8 cellular contexts compared by ENCODE assay signal in the genomic region with DNA sequence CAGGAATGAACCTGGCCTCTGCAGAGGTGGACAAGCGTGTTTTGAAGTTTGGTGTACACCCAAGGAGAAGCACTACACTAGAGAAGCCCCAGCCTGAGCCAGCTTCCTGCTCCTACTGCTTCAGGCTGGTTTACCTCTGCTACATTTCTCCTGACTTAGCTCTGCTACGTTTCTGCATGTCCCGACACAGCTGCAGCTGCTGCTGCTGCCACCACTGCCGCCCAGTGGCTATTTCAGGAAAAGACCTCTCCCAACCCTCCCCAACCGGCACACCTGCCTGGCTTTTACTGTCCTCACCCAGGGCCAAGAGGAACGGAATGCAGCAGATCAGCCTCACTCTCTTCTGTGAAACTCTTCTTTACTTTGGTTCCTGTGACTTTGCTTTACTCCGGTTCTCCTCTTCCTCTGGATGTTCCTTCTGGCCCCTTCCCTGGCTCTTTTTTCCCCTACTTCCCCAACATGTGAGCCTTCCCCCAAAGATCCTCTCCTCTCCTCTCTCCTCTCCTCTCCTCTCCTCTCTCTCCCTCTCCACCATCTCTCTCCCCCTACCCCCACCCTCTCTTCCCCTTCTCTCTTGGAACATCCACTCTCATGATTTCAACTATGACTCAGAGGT. TPM values are rescaled to one million over a fixed set of nuclear protein-coding genes. Genes with fewer than 3 reads are reported as not detected.
DNase-seq lines count a peak whose midpoint lies in the region; ATAC-seq, FAIRE-seq and TF ChIP-seq lines count a peak whose summit lies in the region.

No MANE protein-coding gene starts in this region.

- H3K4me3 ChIP-seq in GM12865 (ENCODE audit: low read depth, low read length) (no peak overlapping the region), PC-9 (no peak overlapping the region), brain microvascular endothelial cell (ENCODE audit: low read depth, low read length) (no peak overlapping the region), HepG2 (replicated peaks in 1 of 3; ENCODE audit: insufficient read depth in 1 of 3, low read depth in 2 of 3, low read length in 3 of 3) (no peak overlapping the region)

- no peaks in the 10 kb centered on the region for H4K20me1 ChIP-seq in PC-9 (ENCODE audit: insufficient read depth)
- H4K20me1 ChIP-seq in HepG2 (ENCODE audit: insufficient read depth, low read length) = no peaks in the 10 kb centered on the region

- DNase-seq in GM12865 (ENCODE audit: low read depth) (peak; percentile 28), HTR-8/SVneo (ENCODE audit: insufficient read length, low spot score) (peak; percentile 64), PC-9 (peak; percentile 51 to 64), brain microvascular endothelial cell (peak; percentile 20), HepG2 (ENCODE audit: low spot score) (peak; percentile 23), urothelium cell line (ENCODE audit: low spot score) (peak; percentile 64)

- H3K27me3 ChIP-seq in PC-9 (ENCODE audit: insufficient read depth, low read depth) (no peaks in the 10 kb centered on the region), brain microvascular endothelial cell (replicated peaks) (no peaks in the 10 kb centered on the region), HepG2 (ENCODE audit: control insufficient read depth in 1 of 2, insufficient read depth in 2 of 2, low read length in 2 of 2) (no peaks in the 10 kb centered on the region)

- intact Hi-C loops in PC-9 (cut with micrococcal nuclease; ENCODE audit: unreplicated experiment) (loop anchor here (1.0 to 5.0 kb wide), 3 partner anchors 66 to 231 kb away; a partner anchor contains a TSS), HepG2 (cut with micrococcal nuclease; ENCODE audit: unreplicated experiment) (loop anchor here (1.0 kb wide), 1 partner anchor 66 kb away; no protein-coding TSS in a partner anchor)

- H3F3A ChIP-seq in PC-9 (ENCODE audit: insufficient read depth, low read depth) = no peaks in the 10 kb centered on the region

- TF ChIP-seq RAD21 in HepG2 (CRISPR knock-in tag; IDR thresholded peaks at IDR 0.05) = peak; percentile 52

- no peak overlapping the region for H3K9ac ChIP-seq in HepG2 (ENCODE audit: insufficient read depth, low read depth, low read length)

- H3K4me2 ChIP-seq in PC-9 = no peak overlapping the region
- H3K4me2 ChIP-seq in HepG2 (ENCODE audit: low read depth, low read length) = no peak overlapping the region

- TF ChIP-seq POLR2A in HepG2 (IDR thresholded peaks at IDR 0.05; ENCODE audit: insufficient read depth in 1 of 2, low read depth in 2 of 2, low read length in 2 of 2) = no peak

- CTCF ChIA-PET in PC-9 (lab: Charles Lee) (interaction anchor here (0.5 to 1.8 kb wide), 5 partner anchors 9 to 131 kb away, joined by 3 to 5 read pairs (median 3); a partner anchor contains a TSS), HepG2 (lab: Yijun Ruan, JAX; ENCODE audit: low intra/inter-chr PET ratio, low total read pairs) (interaction anchor here (2.7 kb wide), 1 partner anchor 66 kb away, joined by 17 read pairs; no protein-coding TSS in a partner anchor)

- FAIRE-seq in HTR-8/SVneo (lab: Jason Lieb, UNC) = peak; percentile 62
- FAIRE-seq in HepG2 (lab: Jason Lieb, UNC) = peak; percentile 26
- no peak for FAIRE-seq in urothelium cell line (lab: Jason Lieb, UNC)

- no peaks in the 10 kb centered on the region for H3K36me3 ChIP-seq in PC-9 (ENCODE audit: low read depth)
- H3K36me3 ChIP-seq in brain microvascular endothelial cell (replicated peaks) = no peaks in the 10 kb centered on the region
- H3K36me3 ChIP-seq in HepG2 (replicated peaks in 1 of 2; ENCODE audit: control insufficient read depth in 1 of 2, insufficient read depth in 2 of 2, low read length in 2 of 2) = no peaks in the 10 kb centered on the region

- ATAC-seq in HepG2 = peak; percentile 97
- ATAC-seq in HG03457 (IDR thresholded peaks at IDR 0.05; ENCODE audit: unreplicated experiment) = no peak

- in situ Hi-C loops in brain microvascular endothelial cell (cut with HindIII; ENCODE audit: low pct_ligation_motif_present, low sequenced_read_pairs) (no loop called here), HepG2 (cut with HindIII; ENCODE audit: extremely low pct_ligation_motif_present, low pct_unique_long_range_greater_than_20kb) (loop anchor here (10.0 kb wide), 1 partner anchor 58 kb away; no protein-coding TSS in a partner anchor)

- WGBS in HepG2 (ENCODE audit: low lambda C conversion rate) = 0% methylated on average over 4 of the region's 7 CpGs

- BruUV-seq in PC-9 (replicated peaks; lab: Mats Ljungman, UMichigan) (no TSS peak), HepG2 (replicated peaks; lab: Mats Ljungman, UMichigan) (no TSS peak)

- no peak overlapping the region for H3K27ac ChIP-seq in 22Rv1
- H3K27ac ChIP-seq in PC-9 = no peak overlapping the region
- H3K27ac ChIP-seq in brain microvascular endothelial cell = no peak overlapping the region
- H3K27ac ChIP-seq in HepG2 (ENCODE audit: extremely low read length, insufficient read depth, low read length) = no peak overlapping the region

- H2AFZ ChIP-seq in PC-9 (no peak overlapping the region), HepG2 (ENCODE audit: low read length) (no peak overlapping the region)

- POLR2A ChIA-PET in PC-9 (lab: Charles Lee; ENCODE audit: unreplicated experiment) (no interaction called here), HepG2 (lab: Yijun Ruan, JAX) (no interaction called here)

- H3K9me2 ChIP-seq in PC-9 (ENCODE audit: insufficient read depth) = no peaks in the 10 kb centered on the region

- no peak for TF ChIP-seq EP300 in HepG2 (IDR thresholded peaks at IDR 0.05; ENCODE audit: low read depth in 2 of 2, low read length in 2 of 2)
- no peak for TF ChIP-seq EP300 in HepG2 (CRISPR knock-in tag; IDR thresholded peaks at IDR 0.05; ENCODE audit: borderline replicate concordance)

- TF ChIP-seq CTCF in 22Rv1 (IDR thresholded peaks at IDR 0.05) (peak; percentile 79), GM12865 (IDR thresholded peaks at IDR 0.05; ENCODE audit: insufficient read depth, low read depth, low read length, missing control alignments) (peak; percentile 44), PC-9 (conservative IDR thresholded peaks at IDR 0.05) (peak; percentile 72), brain microvascular endothelial cell (IDR thresholded peaks at IDR 0.05; ENCODE audit: low read depth, low read length, missing control alignments) (peak; percentile 75), HepG2 (CRISPR knock-in tag; IDR thresholded peaks at IDR 0.05) (peak; percentile 80)

- H3K79me2 ChIP-seq in PC-9 (ENCODE audit: low read depth) = no peaks in the 10 kb centered on the region
- no peaks in the 10 kb centered on the region for H3K79me2 ChIP-seq in HepG2 (ENCODE audit: insufficient read depth, low read length)

- no peaks in the 10 kb centered on the region for H3K9me3 ChIP-seq in PC-9 (ENCODE audit: insufficient read depth, low read depth)
- no peaks in the 10 kb centered on the region for H3K9me3 ChIP-seq in HepG2 (ENCODE audit: low read length)

- H3K4me1 ChIP-seq in PC-9 (replicated peaks; ENCODE audit: insufficient read depth) = no peaks in the 10 kb centered on the region
- H3K4me1 ChIP-seq in HepG2 (ENCODE audit: insufficient read depth, low read length) = no peaks in the 10 kb centered on the region

RNA-seq across cellular contexts. Expression of a gene that starts 3.1 kb away (rescaled TPM):
- total RNA-seq in PC-9 (2021) (0.50 and 0.65 TPM in 2 replicates), HepG2 (2016; rRNA removed; fragmentation: Illumina TruSeq; extraction: Trizol) (0.07 TPM in 1 of 2 replicates, not detected in the other)
- not detected in 2 replicates for total RNA-seq in HepG2 (2016; cell fraction: cytosol; rRNA removed; fragmentation: Illumina TruSeq; extraction: Trizol; ENCODE audit: low read depth)
- total RNA-seq in HepG2 (2016; cell fraction: insoluble cytoplasmic fraction; rRNA removed; fragmentation: Illumina TruSeq; extraction: Trizol) = not detected in 2 replicates
- total RNA-seq in HepG2 (2016; cell fraction: membrane; rRNA removed; fragmentation: Illumina TruSeq; extraction: Trizol) = not detected in 2 replicates
- 0.25 TPM in 1 of 2 replicates, not detected in the other for total RNA-seq in HepG2 (2016; cell fraction: nucleus; rRNA removed; fragmentation: Illumina TruSeq; extraction: Trizol)
- polyA plus RNA-seq in HepG2 (2011; rRNA removed) = 0.49 and 0.67 TPM in 2 replicates
- 0.25 and 0.27 TPM in 2 replicates for polyA plus RNA-seq in HepG2 (2011; cell fraction: cytosol; rRNA removed)
- polyA plus RNA-seq in HepG2 (2011; cell fraction: nucleus; rRNA removed) = 1.9 TPM in 2 replicates
- 0.13 and 0.16 TPM in 2 replicates for polyA plus RNA-seq in HepG2 (2012)
- polyA plus RNA-seq in HepG2 (2016; cell fraction: cytosol; fragmentation: Illumina TruSeq; extraction: Trizol; ENCODE audit: low read depth) = not detected in 2 replicates
- polyA plus RNA-seq in HepG2 (2016; cell fraction: insoluble cytoplasmic fraction; fragmentation: Illumina TruSeq; extraction: Trizol; ENCODE audit: low read depth) = not detected in 2 replicates
- not detected in 2 replicates for polyA plus RNA-seq in HepG2 (2016; cell fraction: membrane; fragmentation: Illumina TruSeq; extraction: Trizol; ENCODE audit: low read depth)
- not detected in 2 replicates for polyA plus RNA-seq in HepG2 (2016; cell fraction: nucleus; fragmentation: Illumina TruSeq; extraction: Trizol; ENCODE audit: insufficient read depth, low read depth)
- 0.56 and 1.3 TPM in 2 replicates for polyA minus RNA-seq in HepG2 (2011; rRNA and poly(A)+ RNA removed; ENCODE audit: low replicate concordance)
- polyA minus RNA-seq in HepG2 (2011; cell fraction: cytosol; rRNA and poly(A)+ RNA removed) = 0.35 and 0.40 TPM in 2 replicates
- polyA minus RNA-seq in HepG2 (2011; cell fraction: nucleus; rRNA and poly(A)+ RNA removed) = 0.62 and 1.3 TPM in 2 replicates

RNA-seq across cellular contexts. Expression of a gene that starts 5.1 kb away (rescaled TPM):
- not detected in 2 replicates for total RNA-seq in PC-9 (2021)
- not detected in 2 replicates for total RNA-seq in HepG2 (2016; rRNA removed; fragmentation: Illumina TruSeq; extraction: Trizol)
- total RNA-seq in HepG2 (2016; cell fraction: cytosol; rRNA removed; fragmentation: Illumina TruSeq; extraction: Trizol; ENCODE audit: low read depth) = not detected in 2 replicates
- total RNA-seq in HepG2 (2016; cell fraction: insoluble cytoplasmic fraction; rRNA removed; fragmentation: Illumina TruSeq; extraction: Trizol) = not detected in 2 replicates
- total RNA-seq in HepG2 (2016; cell fraction: membrane; rRNA removed; fragmentation: Illumina TruSeq; extraction: Trizol) = not detected in 2 replicates
- total RNA-seq in HepG2 (2016; cell fraction: nucleus; rRNA removed; fragmentation: Illumina TruSeq; extraction: Trizol) = not detected in 2 replicates
- not detected in 2 replicates for polyA plus RNA-seq in HepG2 (2011; rRNA removed)
- polyA plus RNA-seq in HepG2 (2011; cell fraction: cytosol; rRNA removed) = not detected in 2 replicates
- not detected in 2 replicates for polyA plus RNA-seq in HepG2 (2011; cell fraction: nucleus; rRNA removed)
- polyA plus RNA-seq in HepG2 (2012) = 0.35 TPM in 1 of 2 replicates, not detected in the other
- polyA plus RNA-seq in HepG2 (2016; cell fraction: cytosol; fragmentation: Illumina TruSeq; extraction: Trizol; ENCODE audit: low read depth) = not detected in 2 replicates
- not detected in 2 replicates for polyA plus RNA-seq in HepG2 (2016; cell fraction: insoluble cytoplasmic fraction; fragmentation: Illumina TruSeq; extraction: Trizol; ENCODE audit: low read depth)
- not detected in 2 replicates for polyA plus RNA-seq in HepG2 (2016; cell fraction: membrane; fragmentation: Illumina TruSeq; extraction: Trizol; ENCODE audit: low read depth)
- not detected in 2 replicates for polyA plus RNA-seq in HepG2 (2016; cell fraction: nucleus; fragmentation: Illumina TruSeq; extraction: Trizol; ENCODE audit: insufficient read depth, low read depth)
- not detected in 2 replicates for polyA minus RNA-seq in HepG2 (2011; rRNA and poly(A)+ RNA removed; ENCODE audit: low replicate concordance)
- polyA minus RNA-seq in HepG2 (2011; cell fraction: cytosol; rRNA and poly(A)+ RNA removed) = not detected in 2 replicates
- polyA minus RNA-seq in HepG2 (2011; cell fraction: nucleus; rRNA and poly(A)+ RNA removed) = not detected in 2 replicates

RNA-seq across cellular contexts. Expression of a gene that starts 18.9 kb away (rescaled TPM):
- total RNA-seq in PC-9 (2021) (not detected in 2 replicates), HepG2 (2016; rRNA removed; fragmentation: Illumina TruSeq; extraction: Trizol) (not detected in 2 replicates)
- total RNA-seq in HepG2 (2016; cell fraction: cytosol; rRNA removed; fragmentation: Illumina TruSeq; extraction: Trizol; ENCODE audit: low read depth) = not detected in 2 replicates
- not detected in 2 replicates for total RNA-seq in HepG2 (2016; cell fraction: insoluble cytoplasmic fraction; rRNA removed; fragmentation: Illumina TruSeq; extraction: Trizol)
- not detected in 2 replicates for total RNA-seq in HepG2 (2016; cell fraction: membrane; rRNA removed; fragmentation: Illumina TruSeq; extraction: Trizol)
- not detected in 2 replicates for total RNA-seq in HepG2 (2016; cell fraction: nucleus; rRNA removed; fragmentation: Illumina TruSeq; extraction: Trizol)
- not detected in 2 replicates for polyA plus RNA-seq in HepG2 (2011; rRNA removed)
- not detected in 2 replicates for polyA plus RNA-seq in HepG2 (2011; cell fraction: cytosol; rRNA removed)
- polyA plus RNA-seq in HepG2 (2011; cell fraction: nucleus; rRNA removed) = not detected in 2 replicates
- polyA plus RNA-seq in HepG2 (2012) = not detected in 2 replicates
- not detected in 2 replicates for polyA plus RNA-seq in HepG2 (2016; cell fraction: cytosol; fragmentation: Illumina TruSeq; extraction: Trizol; ENCODE audit: low read depth)
- polyA plus RNA-seq in HepG2 (2016; cell fraction: insoluble cytoplasmic fraction; fragmentation: Illumina TruSeq; extraction: Trizol; ENCODE audit: low read depth) = not detected in 2 replicates
- polyA plus RNA-seq in HepG2 (2016; cell fraction: membrane; fragmentation: Illumina TruSeq; extraction: Trizol; ENCODE audit: low read depth) = not detected in 2 replicates
- polyA plus RNA-seq in HepG2 (2016; cell fraction: nucleus; fragmentation: Illumina TruSeq; extraction: Trizol; ENCODE audit: insufficient read depth, low read depth) = not detected in 2 replicates
- polyA minus RNA-seq in HepG2 (2011; rRNA and poly(A)+ RNA removed; ENCODE audit: low replicate concordance) = not detected in 2 replicates
- polyA minus RNA-seq in HepG2 (2011; cell fraction: cytosol; rRNA and poly(A)+ RNA removed) = not detected in 2 replicates
- not detected in 2 replicates for polyA minus RNA-seq in HepG2 (2011; cell fraction: nucleus; rRNA and poly(A)+ RNA removed)

RNA-seq across cellular contexts. Expression of a gene that starts 26.7 kb away (rescaled TPM):
- total RNA-seq in PC-9 (2021) (42.0 and 51.2 TPM in 2 replicates), HepG2 (2016; rRNA removed; fragmentation: Illumina TruSeq; extraction: Trizol) (29.1 and 42.0 TPM in 2 replicates)
- 16.3 and 17.6 TPM in 2 replicates for total RNA-seq in HepG2 (2016; cell fraction: cytosol; rRNA removed; fragmentation: Illumina TruSeq; extraction: Trizol; ENCODE audit: low read depth)
- total RNA-seq in HepG2 (2016; cell fraction: insoluble cytoplasmic fraction; rRNA removed; fragmentation: Illumina TruSeq; extraction: Trizol) = 31.0 and 43.0 TPM in 2 replicates
- 25.4 and 26.3 TPM in 2 replicates for total RNA-seq in HepG2 (2016; cell fraction: membrane; rRNA removed; fragmentation: Illumina TruSeq; extraction: Trizol)
- 14.4 and 15.8 TPM in 2 replicates for total RNA-seq in HepG2 (2016; cell fraction: nucleus; rRNA removed; fragmentation: Illumina TruSeq; extraction: Trizol)
- polyA plus RNA-seq in HepG2 (2011; rRNA removed) = 42.9 and 47.0 TPM in 2 replicates
- 35.7 and 40.1 TPM in 2 replicates for polyA plus RNA-seq in HepG2 (2011; cell fraction: cytosol; rRNA removed)
- polyA plus RNA-seq in HepG2 (2011; cell fraction: nucleus; rRNA removed) = 34.9 and 37.9 TPM in 2 replicates
- 22.3 and 28.3 TPM in 2 replicates for polyA plus RNA-seq in HepG2 (2012)
- 24.3 and 25.4 TPM in 2 replicates for polyA plus RNA-seq in HepG2 (2016; cell fraction: cytosol; fragmentation: Illumina TruSeq; extraction: Trizol; ENCODE audit: low read depth)
- polyA plus RNA-seq in HepG2 (2016; cell fraction: insoluble cytoplasmic fraction; fragmentation: Illumina TruSeq; extraction: Trizol; ENCODE audit: low read depth) = 58.4 and 62.2 TPM in 2 replicates
- 31.5 and 32.3 TPM in 2 replicates for polyA plus RNA-seq in HepG2 (2016; cell fraction: membrane; fragmentation: Illumina TruSeq; extraction: Trizol; ENCODE audit: low read depth)
- 30.3 and 34.7 TPM in 2 replicates for polyA plus RNA-seq in HepG2 (2016; cell fraction: nucleus; fragmentation: Illumina TruSeq; extraction: Trizol; ENCODE audit: insufficient read depth, low read depth)
- 40.3 and 181 TPM in 2 replicates for polyA minus RNA-seq in HepG2 (2011; rRNA and poly(A)+ RNA removed; ENCODE audit: low replicate concordance)
- polyA minus RNA-seq in HepG2 (2011; cell fraction: cytosol; rRNA and poly(A)+ RNA removed) = 13.1 and 17.2 TPM in 2 replicates
- polyA minus RNA-seq in HepG2 (2011; cell fraction: nucleus; rRNA and poly(A)+ RNA removed) = 11.6 and 14.9 TPM in 2 replicates

RNA-seq across cellular contexts. Expression of a gene that starts 26.8 kb away (rescaled TPM):
- 36.7 and 52.9 TPM in 2 replicates for total RNA-seq in PC-9 (2021)
- total RNA-seq in HepG2 (2016; rRNA removed; fragmentation: Illumina TruSeq; extraction: Trizol) = 28.2 and 42.2 TPM in 2 replicates
- total RNA-seq in HepG2 (2016; cell fraction: cytosol; rRNA removed; fragmentation: Illumina TruSeq; extraction: Trizol; ENCODE audit: low read depth) = 5.5 and 6.2 TPM in 2 replicates
- 28.0 and 41.6 TPM in 2 replicates for total RNA-seq in HepG2 (2016; cell fraction: insoluble cytoplasmic fraction; rRNA removed; fragmentation: Illumina TruSeq; extraction: Trizol)
- 6.7 and 8.1 TPM in 2 replicates for total RNA-seq in HepG2 (2016; cell fraction: membrane; rRNA removed; fragmentation: Illumina TruSeq; extraction: Trizol)
- total RNA-seq in HepG2 (2016; cell fraction: nucleus; rRNA removed; fragmentation: Illumina TruSeq; extraction: Trizol) = 24.1 and 25.7 TPM in 2 replicates
- polyA plus RNA-seq in HepG2 (2011; rRNA removed) = 5.6 and 9.4 TPM in 2 replicates
- polyA plus RNA-seq in HepG2 (2011; cell fraction: cytosol; rRNA removed) = 4.9 and 5.4 TPM in 2 replicates
- polyA plus RNA-seq in HepG2 (2011; cell fraction: nucleus; rRNA removed) = 3.6 and 4.3 TPM in 2 replicates
- polyA plus RNA-seq in HepG2 (2012) = 4.9 and 10.9 TPM in 2 replicates
- polyA plus RNA-seq in HepG2 (2016; cell fraction: cytosol; fragmentation: Illumina TruSeq; extraction: Trizol; ENCODE audit: low read depth) = 0.69 and 0.99 TPM in 2 replicates
- polyA plus RNA-seq in HepG2 (2016; cell fraction: insoluble cytoplasmic fraction; fragmentation: Illumina TruSeq; extraction: Trizol; ENCODE audit: low read depth) = 31.4 and 33.9 TPM in 2 replicates
- polyA plus RNA-seq in HepG2 (2016; cell fraction: membrane; fragmentation: Illumina TruSeq; extraction: Trizol; ENCODE audit: low read depth) = 2.3 and 3.3 TPM in 2 replicates
- polyA plus RNA-seq in HepG2 (2016; cell fraction: nucleus; fragmentation: Illumina TruSeq; extraction: Trizol; ENCODE audit: insufficient read depth, low read depth) = 24.0 and 24.4 TPM in 2 replicates
- 5.2 and 36.2 TPM in 2 replicates for polyA minus RNA-seq in HepG2 (2011; rRNA and poly(A)+ RNA removed; ENCODE audit: low replicate concordance)
- 6.7 and 8.5 TPM in 2 replicates for polyA minus RNA-seq in HepG2 (2011; cell fraction: cytosol; rRNA and poly(A)+ RNA removed)
- 11.3 and 13.4 TPM in 2 replicates for polyA minus RNA-seq in HepG2 (2011; cell fraction: nucleus; rRNA and poly(A)+ RNA removed)
